In the genomic region with DNA sequence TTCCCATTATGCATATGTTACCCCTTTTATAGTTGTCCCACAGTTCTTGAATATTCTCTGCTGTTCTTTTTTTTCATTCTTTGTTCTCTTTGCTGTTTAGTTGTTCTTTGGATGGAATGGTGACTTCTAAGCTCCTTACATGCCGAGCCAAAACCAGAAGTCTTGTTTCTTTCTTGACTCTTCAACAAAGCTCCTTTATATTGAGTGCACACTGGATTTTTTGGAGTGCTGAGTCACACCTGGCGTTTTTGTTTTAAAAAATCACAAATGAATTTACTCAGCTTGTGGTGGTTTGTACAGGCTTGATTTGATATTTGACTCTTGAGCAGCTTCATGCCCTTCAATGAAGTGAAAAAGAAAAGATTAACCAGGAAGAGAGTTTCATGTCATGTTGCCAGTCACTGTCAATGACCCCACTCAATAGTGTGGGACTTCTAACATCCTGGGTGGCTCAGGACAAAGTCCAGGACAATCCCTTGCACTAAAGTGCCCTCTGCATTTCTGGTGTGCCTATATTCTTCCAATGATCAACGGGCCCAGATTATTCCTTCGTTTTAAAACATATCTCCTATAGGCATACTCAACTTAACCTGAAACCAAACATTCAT, we compare ENCODE assay signal across 31 cellular contexts.
DNase-seq lines count a peak whose midpoint lies in the region; ATAC-seq, FAIRE-seq and TF ChIP-seq lines count a peak whose summit lies in the region.
"Had no signal": no experiment of that assay in that cellular context is flagged by ENCODE, and none has a peak within 500 bp of the region (broad histone marks: within the 10 kb centered on the region; RNA-seq: fewer than 3 reads in every experiment).

No MANE protein-coding gene starts in this region.

- no peaks in the 10 kb centered on the region for H3K27me3 Mint-ChIP-seq in astrocyte (ENCODE audit: low read depth, unreplicated experiment)

- no peaks in the 10 kb centered on the region for H3K27me3 ChIP-seq in astrocyte (ENCODE audit: insufficient read depth, low read length)
- H3K27me3 ChIP-seq in keratinocyte (ENCODE audit: control insufficient read depth, extremely low read depth, insufficient read depth, low read length), result no peaks in the 10 kb centered on the region
- no peaks in the 10 kb centered on the region for H3K27me3 ChIP-seq in small intestine (ENCODE audit: control insufficient read depth in 2 of 2, insufficient read depth in 2 of 2, low read length in 2 of 2)
- H3K27me3 ChIP-seq: cardiac muscle cell, Peyer's patch, stomach, tibial nerve had no signal

- H3K9me3 ChIP-seq in A549, result no peaks in the 10 kb centered on the region
- H3K9me3 ChIP-seq in astrocyte (ENCODE audit: insufficient read depth, low read depth, low read length), result no peaks in the 10 kb centered on the region
- no peaks in the 10 kb centered on the region for H3K9me3 ChIP-seq in keratinocyte (ENCODE audit: control insufficient read depth, low read depth, low read length)
- no peaks in the 10 kb centered on the region for H3K9me3 ChIP-seq in small intestine (ENCODE audit: control insufficient read depth, low read depth)
- H3K9me3 ChIP-seq: Peyer's patch, stomach, tibial nerve had no signal

- POLR2A ChIA-PET in A549 (lab: Yijun Ruan, JAX), result no interaction called here

- peak overlapping the region; percentile 4 for H3K27ac Mint-ChIP-seq in astrocyte (ENCODE audit: unreplicated experiment)
- H3K27ac Mint-ChIP-seq: activated CD4-positive, alpha-beta memory T cell treated with anti-CD3 and anti-CD28 coated beads for 36 hours; activated naive CD4-positive, alpha-beta T cell treated with anti-CD3 and anti-CD28 coated beads, Interleukin-2, amount 50 U/mL, for 72 hours; activated T-helper 17 cell treated with anti-CD3 and anti-CD28 coated beads, Interleukin-2, amount 50 U/mL, for 72 hours; CD4-positive, alpha-beta T cell; effector memory CD8-positive, alpha-beta T cell; mesothelial cell of epicardium; natural killer cell had no signal

- H3K9me3 Mint-ChIP-seq in astrocyte (ENCODE audit: unreplicated experiment), result no peaks in the 10 kb centered on the region
- H3K9me3 Mint-ChIP-seq: activated CD4-positive, alpha-beta memory T cell treated with anti-CD3 and anti-CD28 coated beads for 36 hours; activated naive CD4-positive, alpha-beta T cell treated with anti-CD3 and anti-CD28 coated beads, Interleukin-2, amount 50 U/mL, for 72 hours; activated T-helper 17 cell treated with anti-CD3 and anti-CD28 coated beads, Interleukin-2, amount 50 U/mL, for 72 hours; CD4-positive, alpha-beta T cell; effector memory CD8-positive, alpha-beta T cell; mesothelial cell of epicardium; natural killer cell had no signal

- H3K79me2 ChIP-seq in astrocyte (ENCODE audit: insufficient read depth, low read length), result no peaks in the 10 kb centered on the region
- no peaks in the 10 kb centered on the region for H3K79me2 ChIP-seq in keratinocyte (ENCODE audit: control insufficient read depth, insufficient read depth, low read length)

- no peak for TF ChIP-seq RAD21 in A549 (conservative IDR thresholded peaks at IDR 0.05 in 1 of 2, IDR thresholded peaks at IDR 0.05 in 1 of 2)

- no peaks in the 10 kb centered on the region for H3K36me3 ChIP-seq in astrocyte (ENCODE audit: insufficient read depth, low read length)
- no peaks in the 10 kb centered on the region for H3K36me3 ChIP-seq in keratinocyte (ENCODE audit: control insufficient read depth in 2 of 2, extremely low read depth in 1 of 2, insufficient read depth in 2 of 2, low read length in 2 of 2)
- no peaks in the 10 kb centered on the region for H3K36me3 ChIP-seq in small intestine (ENCODE audit: control insufficient read depth in 2 of 2, insufficient read depth in 2 of 2, low read length in 2 of 2)
- H3K36me3 ChIP-seq: cardiac muscle cell, Peyer's patch, stomach, tibial nerve had no signal

- H3K36me3 Mint-ChIP-seq in astrocyte (ENCODE audit: low read depth, unreplicated experiment), result no peaks in the 10 kb centered on the region
- H3K36me3 Mint-ChIP-seq: activated CD4-positive, alpha-beta memory T cell treated with anti-CD3 and anti-CD28 coated beads for 36 hours; activated naive CD4-positive, alpha-beta T cell treated with anti-CD3 and anti-CD28 coated beads, Interleukin-2, amount 50 U/mL, for 72 hours; mesothelial cell of epicardium; natural killer cell had no signal

- dilution Hi-C loops in keratinocyte (cut with MboI; ENCODE audit: extremely low pct_ligation_motif_present, low sequenced_read_pairs), result no loop called here

- no peak for ATAC-seq in A549
- no peak for ATAC-seq in HG03520 (IDR thresholded peaks at IDR 0.05; ENCODE audit: unreplicated experiment)
- ATAC-seq: activated naive CD4-positive, alpha-beta T cell treated with anti-CD3 and anti-CD28 coated beads, Interleukin-2, amount 50 U/mL, for 72 hours; activated T-helper 17 cell treated with anti-CD3 and anti-CD28 coated beads, Interleukin-2, amount 50 U/mL, for 72 hours; effector memory CD8-positive, alpha-beta T cell; left ventricle myocardium superior; natural killer cell had no signal

- H3K27ac ChIP-seq in A549 (0 out of 6 replicates have a peak overlapping the region, but pooled peaks of 1 of the 2 experiments have one; percentile 8), astrocyte (ENCODE audit: low read depth, low read length) (no peak overlapping the region), keratinocyte (ENCODE audit: control insufficient read depth, insufficient read depth, low read length) (peak overlapping the region; percentile 15), small intestine (ENCODE audit: low read depth in 1 of 2, low read length in 1 of 2) (no peak overlapping the region)
- H3K27ac ChIP-seq: cardiac muscle cell, coronary artery, HL-60, Peyer's patch, stomach, tibial nerve had no signal

- H3K4me1 Mint-ChIP-seq in astrocyte (ENCODE audit: low read depth, unreplicated experiment), result peaks cover 14% of the 10 kb centered on the region
- H3K4me1 Mint-ChIP-seq: natural killer cell had no signal

- no peak for TF ChIP-seq POLR2A in A549 (IDR thresholded peaks at IDR 0.05; ENCODE audit: low read length)

- H3K4me3 Mint-ChIP-seq in astrocyte (ENCODE audit: unreplicated experiment), result no peak overlapping the region
- H3K4me3 Mint-ChIP-seq: activated CD4-positive, alpha-beta memory T cell treated with anti-CD3 and anti-CD28 coated beads for 36 hours; activated T-helper 17 cell treated with anti-CD3 and anti-CD28 coated beads, Interleukin-2, amount 50 U/mL, for 72 hours; CD4-positive, alpha-beta T cell; effector memory CD8-positive, alpha-beta T cell; mesothelial cell of epicardium; natural killer cell had no signal

- no peaks in the 10 kb centered on the region for H3K9me1 ChIP-seq in keratinocyte (ENCODE audit: control insufficient read depth, extremely low read depth, insufficient read depth, low read length)

- H3K9ac ChIP-seq in astrocyte (ENCODE audit: low read length) (no peak overlapping the region), keratinocyte (ENCODE audit: control insufficient read depth, extremely low read depth, insufficient read depth, low read length) (no peak overlapping the region)

- peaks cover 9% of the 10 kb centered on the region; the same call in 2 of the 3 replicates for H3K4me1 ChIP-seq in A549
- peaks cover 10% of the 10 kb centered on the region for H3K4me1 ChIP-seq in astrocyte (ENCODE audit: insufficient read depth, low read length)
- peaks cover 26% of the 10 kb centered on the region for H3K4me1 ChIP-seq in keratinocyte (ENCODE audit: control insufficient read depth, extremely low read depth, insufficient read depth, low read length)
- H3K4me1 ChIP-seq in small intestine (ENCODE audit: control insufficient read depth in 2 of 2, insufficient read depth in 1 of 2, low read depth in 1 of 2, low read length in 1 of 2), result no peaks in the 10 kb centered on the region
- H3K4me1 ChIP-seq: Peyer's patch, stomach, tibial nerve had no signal

- H2AFZ ChIP-seq in astrocyte (ENCODE audit: low read depth, low read length) (peak overlapping the region; percentile 13), keratinocyte (ENCODE audit: control insufficient read depth, low read length) (peak overlapping the region; percentile 73)

- WGBS in A549 (ENCODE audit: missing lambda C conversion rate), result 44% methylated on average over 4 of the region's 4 CpGs
- WGBS in small intestine, 3 donors, result 71 to 81% (median 75%) methylated on average over 4 of the region's 4 CpGs

- CTCF ChIA-PET in A549 (lab: Yijun Ruan, JAX), result interaction anchor here (0.7 to 1.1 kb wide), 2 partner anchors 46 to 261 kb away, joined by 3 read pairs; no protein-coding TSS in a partner anchor

- peak; percentile 54 for FAIRE-seq in A549 (lab: Jason Lieb, UNC)
- no peak for FAIRE-seq in astrocyte (lab: Jason Lieb, UNC)
- FAIRE-seq in keratinocyte (lab: Jason Lieb, UNC), result peak; percentile 78
- FAIRE-seq in small intestine (lab: Jason Lieb, UNC), result no peak

- H3K4me3 ChIP-seq in A549 (no peak overlapping the region), astrocyte (ENCODE audit: insufficient read depth, low read depth, low read length) (no peak overlapping the region), keratinocyte (ENCODE audit: control insufficient read depth in 2 of 3, extremely low read depth in 1 of 3, insufficient read depth in 2 of 3, low read depth in 1 of 3, low read length in 3 of 3) (peak overlapping the region in 2 of 3 experiments; percentile 3 to 38), small intestine (ENCODE audit: low read depth in 1 of 2, low read length in 2 of 2) (no peak overlapping the region)
- H3K4me3 ChIP-seq: cardiac muscle cell, coronary artery, Peyer's patch, stomach, tibial nerve had no signal

- H3K4me2 ChIP-seq in A549 (peak overlapping the region; percentile 36), astrocyte (ENCODE audit: low read length) (peak overlapping the region; percentile 44), keratinocyte (ENCODE audit: control insufficient read depth, extremely low read depth, insufficient read depth, low read depth, low read length) (peak overlapping the region; percentile 60)

- H4K20me1 ChIP-seq in astrocyte (ENCODE audit: insufficient read depth, low read length) (no peaks in the 10 kb centered on the region), keratinocyte (ENCODE audit: control insufficient read depth, extremely low read depth, insufficient read depth, low read length) (no peaks in the 10 kb centered on the region)

- TF ChIP-seq EP300 in A549 (IDR thresholded peaks at IDR 0.05), result no peak

- DNase-seq in A549 (ENCODE audit: low read depth in 1 of 2, low spot score in 1 of 2) (no peak), HT1080 (ENCODE audit: low read depth) (peak; percentile 76), astrocyte (ENCODE audit: low read depth) (peak; percentile 31), keratinocyte (ENCODE audit: low read depth, low spot score) (no peak), NCI-H526 (lab: John Stamatoyannopoulos, UW) (no peak), foreskin melanocyte (no peak), small intestine (no peak)
- DNase-seq: activated CD4-positive, alpha-beta memory T cell treated with anti-CD3 and anti-CD28 coated beads for 36 hours; activated CD8-positive, alpha-beta memory T cell treated with anti-CD3 and anti-CD28 coated beads, Interleukin-2, amount 50 U/mL, for 48 hours; AML-193; CD4-positive, alpha-beta T cell; effector memory CD8-positive, alpha-beta T cell; left ventricle myocardium superior; natural killer cell; NCI-H1092; NCI-H187; NCI-H524 treated with DMSO at 0.1 percent for 48 hours; NK-92 treated with Interleukin-12 subunit alpha and Interleukin-12 subunit beta, amount 100 ng/mL, for 24 hours; Peyer's patch; SIG-M5; stimulated activated CD4-positive, alpha-beta T cell treated with anti-CD3 and anti-CD28 coated beads, Interleukin-2, amount 100 ng/mL, for 24 hours; stomach; T-helper 1 cell had no signal

- TF ChIP-seq CTCF in A549 (IDR thresholded peaks at IDR 0.05), result no peak
- TF ChIP-seq CTCF in astrocyte (IDR thresholded peaks at IDR 0.05; ENCODE audit: insufficient read depth, low read depth, low read length), result no peak
- no peak for TF ChIP-seq CTCF in keratinocyte (optimal IDR thresholded peaks at IDR 0.05 in 1 of 3, IDR thresholded peaks at IDR 0.05 in 1 of 3, conservative IDR thresholded peaks at IDR 0.05 in 1 of 3; ENCODE audit: extremely low read depth in 1 of 3, insufficient read depth in 2 of 3, low read length in 3 of 3)

Comparison
In these comparisons a context has a peak if more than half of its experiments do, and no peak if none do; other contexts are left out.
1. DNase-seq: peak in HT1080 (single experiment) and astrocyte (single experiment); none in A549 (0 of 2), keratinocyte (single experiment), NCI-H526 (0 of 2), foreskin melanocyte (single experiment) and small intestine (single experiment).
2. H3K4me3 ChIP-seq: peak in keratinocyte (2 of 3); none in A549 (single experiment), astrocyte (single experiment) and small intestine (0 of 2).
3. Peak in every context shown above with its lines, with median percentiles within 50 percentile points of each other: H3K4me2 ChIP-seq.